In genomic region chr20:53894707-53895384, GRCh38 we compare ENCODE assay signal across 23 cellular contexts.
DNase-seq lines count a peak whose midpoint lies in the region; ATAC-seq and TF ChIP-seq lines count a peak whose summit lies in the region.
"Had no signal": no experiment of that assay in that cellular context is flagged by ENCODE, and none has a peak within 500 bp of the region (broad histone marks: within the 10 kb centered on the region; RNA-seq: fewer than 3 reads in every experiment).

No MANE protein-coding gene starts in this region.

- TF ChIP-seq CTCF in activated CD8-positive, alpha-beta T cell treated with anti-CD3 and anti-CD28 coated beads for 36 hours (IDR thresholded peaks at IDR 0.05): no peak
- no peak for TF ChIP-seq CTCF in mammary epithelial cell (conservative IDR thresholded peaks at IDR 0.05 in 1 of 2, IDR thresholded peaks at IDR 0.05 in 1 of 2; ENCODE audit: extremely low read depth in 1 of 2, insufficient read depth in 1 of 2, low read depth in 1 of 2, low read length in 2 of 2)

- no peak overlapping the region for H3K4me2 ChIP-seq in mammary epithelial cell (ENCODE audit: insufficient read depth, low read depth, low read length)

- H3K4me3 ChIP-seq in mammary epithelial cell (replicated peaks in 1 of 3; ENCODE audit: insufficient read depth in 1 of 3, low read depth in 2 of 3, low read length in 3 of 3): no peak overlapping the region
- H3K4me3 ChIP-seq: breast epithelium, lung, Peyer's patch, testis, uterus had no signal

- intact Hi-C loops in activated CD8-positive, alpha-beta T cell treated with anti-CD3 and anti-CD28 coated beads for 36 hours (cut with micrococcal nuclease): loop anchor here (10.0 kb wide), 1 partner anchor 50 kb away; no protein-coding TSS in a partner anchor
- intact Hi-C loops in mammary epithelial cell (cut with micrococcal nuclease): no loop called here

- no peak for DNase-seq in activated T-cell treated with anti-CD3 and anti-CD28 coated beads, Interleukin-2, amount 50 U/mL, for 72 hours
- DNase-seq in activated T-cell treated with anti-CD3 and anti-CD28 coated beads, Interleukin-2, amount 50 U/mL, for 1 hour: no peak
- DNase-seq in activated CD8-positive, alpha-beta T cell treated with anti-CD3 and anti-CD28 coated beads for 36 hours: no peak
- DNase-seq in naive thymus-derived CD8-positive, alpha-beta T cell: no peak
- DNase-seq in T1000 (lab: John Stamatoyannopoulos, UW): no peak
- no peak for DNase-seq in mammary epithelial cell
- DNase-seq: amniotic stem cell; effector CD4-positive, alpha-beta T cell; head of caudate nucleus; KG1; NCI-H146; NCI-H2171; NCI-H510A treated with DMSO at 0.1 percent for 48 hours; testis; uterus had no signal

- H2AFZ ChIP-seq in mammary epithelial cell (ENCODE audit: low read depth, low read length): no peak overlapping the region

- no peak overlapping the region for H3K9ac ChIP-seq in mammary epithelial cell (ENCODE audit: insufficient read depth, low read length)

- in situ Hi-C loops in mammary epithelial cell (cut with MboI; ENCODE audit: low sequenced_read_pairs in 2 of 2): no loop called here

- H3K27me3 ChIP-seq in mammary epithelial cell (ENCODE audit: insufficient read depth, low read length): no peaks in the 10 kb centered on the region
- H3K27me3 ChIP-seq: breast epithelium, Peyer's patch, testis, uterus had no signal

- H3K9me3 Mint-ChIP-seq in activated T-cell treated with anti-CD3 and anti-CD28 coated beads, Interleukin-2, amount 50 U/mL, for 72 hours: no peaks in the 10 kb centered on the region
- H3K9me3 Mint-ChIP-seq in activated CD8-positive, alpha-beta T cell treated with anti-CD3 and anti-CD28 coated beads for 36 hours: peaks cover 3% of the 10 kb centered on the region
- H3K9me3 Mint-ChIP-seq in naive thymus-derived CD8-positive, alpha-beta T cell: no peaks in the 10 kb centered on the region
- H3K9me3 Mint-ChIP-seq: activated T-helper 2 cell treated with anti-CD3 and anti-CD28 coated beads, Interferon-gamma antibody, Interleukin-2, Interleukin-4, amounts not matched to agents 10 μg/mL and 5 μg/mL and 100 μg/mL, durations not matched to agents 14 hours and 24 hours and 36 hours had no signal

- H3K27ac Mint-ChIP-seq in activated T-cell treated with anti-CD3 and anti-CD28 coated beads, Interleukin-2, amount 50 U/mL, for 72 hours: no peak overlapping the region
- peak overlapping the region; percentile 75 for H3K27ac Mint-ChIP-seq in activated CD8-positive, alpha-beta T cell treated with anti-CD3 and anti-CD28 coated beads for 36 hours
- peak overlapping the region in 7 of 10 donors; percentile 9 to 79 (median 58) for H3K27ac Mint-ChIP-seq in naive thymus-derived CD8-positive, alpha-beta T cell
- H3K27ac Mint-ChIP-seq: activated T-helper 2 cell treated with anti-CD3 and anti-CD28 coated beads, Interferon-gamma antibody, Interleukin-2, Interleukin-4, amounts not matched to agents 10 μg/mL and 5 μg/mL and 100 μg/mL, durations not matched to agents 14 hours and 24 hours and 36 hours had no signal

- H4K20me1 ChIP-seq in mammary epithelial cell (ENCODE audit: insufficient read depth, low read length): no peaks in the 10 kb centered on the region

- H3K27ac ChIP-seq in mammary epithelial cell (ENCODE audit: insufficient read depth, low read depth, low read length): no peak overlapping the region
- H3K27ac ChIP-seq: breast epithelium, epithelial cell of prostate, testis, uterus had no signal

- no peaks in the 10 kb centered on the region for H3K9me3 ChIP-seq in mammary epithelial cell (replicated peaks; ENCODE audit: insufficient read depth, low read length)
- H3K9me3 ChIP-seq: breast epithelium, Peyer's patch, testis, uterus had no signal

- POLR2A ChIA-PET in activated CD8-positive, alpha-beta T cell treated with anti-CD3 and anti-CD28 coated beads for 36 hours (lab: Charles Lee): interaction anchor here (0.6 to 1.5 kb wide), 4 partner anchors 10 to 120 kb away, joined by 3 to 5 read pairs (median 4); no protein-coding TSS in a partner anchor
- POLR2A ChIA-PET in naive thymus-derived CD8-positive, alpha-beta T cell (lab: Charles Lee): interaction anchor here (0.6 to 1.5 kb wide), 9 partner anchors 8 to 315 kb away, joined by 3 to 6 read pairs (median 3); no protein-coding TSS in a partner anchor

- WGBS in mammary epithelial cell (ENCODE audit: low coverage, missing lambda C conversion rate): 94% methylated on average over 8 of the region's 8 CpGs

- peak overlapping the region; percentile 15 to 25 for H3K4me3 Mint-ChIP-seq in activated T-cell treated with anti-CD3 and anti-CD28 coated beads, Interleukin-2, amount 50 U/mL, for 72 hours
- H3K4me3 Mint-ChIP-seq in activated CD8-positive, alpha-beta T cell treated with anti-CD3 and anti-CD28 coated beads for 36 hours: no peak overlapping the region
- H3K4me3 Mint-ChIP-seq in naive thymus-derived CD8-positive, alpha-beta T cell: peak overlapping the region in 5 of 10 donors; percentile 6 to 64 (median 22)
- H3K4me3 Mint-ChIP-seq: CD14-positive monocyte had no signal

- no peak for ATAC-seq in activated T-cell treated with anti-CD3 and anti-CD28 coated beads, Interleukin-2, amount 50 U/mL, for 72 hours (replicated peaks in 1 of 2)
- ATAC-seq in GM21390 (IDR thresholded peaks at IDR 0.05; ENCODE audit: unreplicated experiment): peak; percentile 25
- no peak for ATAC-seq in activated CD8-positive, alpha-beta T cell treated with anti-CD3 and anti-CD28 coated beads for 36 hours
- no peak for ATAC-seq in naive thymus-derived CD8-positive, alpha-beta T cell
- no peak for ATAC-seq in GM19463 (IDR thresholded peaks at IDR 0.05; ENCODE audit: unreplicated experiment)

- dilution Hi-C loops in mammary epithelial cell (cut with HindIII; ENCODE audit: low sequenced_read_pairs): no loop called here

- no peaks in the 10 kb centered on the region for H3K27me3 Mint-ChIP-seq in activated T-cell treated with anti-CD3 and anti-CD28 coated beads, Interleukin-2, amount 50 U/mL, for 72 hours (ENCODE audit: low read depth)
- no peaks in the 10 kb centered on the region for H3K27me3 Mint-ChIP-seq in activated CD8-positive, alpha-beta T cell treated with anti-CD3 and anti-CD28 coated beads for 36 hours
- H3K27me3 Mint-ChIP-seq in naive thymus-derived CD8-positive, alpha-beta T cell: no peaks in the 10 kb centered on the region

- no peaks in the 10 kb centered on the region for H3K36me3 ChIP-seq in mammary epithelial cell (ENCODE audit: insufficient read depth, low read length)
- H3K36me3 ChIP-seq: breast epithelium, Peyer's patch, uterus had no signal

- peaks cover 0 to 2% of the 10 kb centered on the region in 2 donors for H3K36me3 Mint-ChIP-seq in activated T-cell treated with anti-CD3 and anti-CD28 coated beads, Interleukin-2, amount 50 U/mL, for 72 hours (ENCODE audit: insufficient read depth in 2 of 2)
- peaks cover 3% of the 10 kb centered on the region for H3K36me3 Mint-ChIP-seq in activated CD8-positive, alpha-beta T cell treated with anti-CD3 and anti-CD28 coated beads for 36 hours (ENCODE audit: low read depth)
- H3K36me3 Mint-ChIP-seq in naive thymus-derived CD8-positive, alpha-beta T cell: no peaks in the 10 kb centered on the region

- CTCF ChIA-PET in activated CD8-positive, alpha-beta T cell treated with anti-CD3 and anti-CD28 coated beads for 36 hours (lab: Charles Lee): interaction anchor here (0.7 to 1.7 kb wide), 6 partner anchors 10 to 187 kb away, joined by 3 to 7 read pairs (median 3); no protein-coding TSS in a partner anchor
- CTCF ChIA-PET in mammary epithelial cell (lab: Charles Lee; ENCODE audit: low non-redundant PET): no interaction called here

- H3K79me2 ChIP-seq in mammary epithelial cell (ENCODE audit: insufficient read depth, low read length): no peaks in the 10 kb centered on the region

- H3K4me1 ChIP-seq in mammary epithelial cell (ENCODE audit: insufficient read depth, low read length): peaks cover 32% of the 10 kb centered on the region
- H3K4me1 ChIP-seq: testis had no signal

- H3K4me1 Mint-ChIP-seq in activated T-cell treated with anti-CD3 and anti-CD28 coated beads, Interleukin-2, amount 50 U/mL, for 72 hours (ENCODE audit: low read depth): peaks cover 76% of the 10 kb centered on the region
- H3K4me1 Mint-ChIP-seq in activated CD8-positive, alpha-beta T cell treated with anti-CD3 and anti-CD28 coated beads for 36 hours (ENCODE audit: low read depth): peaks cover 72% of the 10 kb centered on the region
- H3K4me1 Mint-ChIP-seq in naive thymus-derived CD8-positive, alpha-beta T cell: peaks cover 22 to 61% (median 55%) of the 10 kb centered on the region in 4 donors

- no TSS peak for BruUV-seq in mammary epithelial cell (replicated peaks; lab: Mats Ljungman, UMichigan)
